Comparison of ENCODE assay signal across 8 cellular contexts in the genomic region with DNA sequence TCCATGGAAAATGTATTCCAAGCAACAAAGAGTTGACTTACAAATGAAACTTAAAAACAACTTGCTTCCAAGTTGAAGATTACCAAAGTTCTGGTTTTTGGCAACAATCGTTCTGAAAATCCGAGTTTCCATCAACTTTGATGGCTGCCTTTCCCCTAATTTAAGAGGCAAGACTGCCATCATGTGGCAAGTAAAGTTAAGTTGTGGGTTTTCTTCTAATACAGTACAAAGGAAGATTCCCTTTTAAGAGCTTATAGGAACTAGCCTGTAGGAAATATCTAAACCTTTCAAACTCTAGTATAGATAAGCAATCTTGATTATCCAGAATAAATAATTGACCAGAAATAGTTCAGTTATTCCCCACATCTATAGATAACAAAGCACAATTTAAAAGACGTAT. TPM values are rescaled to one million over a fixed set of nuclear protein-coding genes. Genes with fewer than 3 reads are reported as not detected.
DNase-seq lines count a peak whose midpoint lies in the region; ATAC-seq, FAIRE-seq and TF ChIP-seq lines count a peak whose summit lies in the region.
"Not testable (repeated sequence)": the region's sequence is repeated elsewhere in the genome, so short reads cannot be mapped to it uniquely, and the experiment has no call there.

No MANE protein-coding gene starts in this region.

- H3K36me3 ChIP-seq in OCI-LY1 (ENCODE audit: insufficient read depth, low read length); HepG2 (replicated peaks in 1 of 2; ENCODE audit: control insufficient read depth in 1 of 2, insufficient read depth in 2 of 2, low read length in 2 of 2): not testable (repeated sequence)

- not testable (repeated sequence) for H3K4me2 ChIP-seq in OCI-LY1 (ENCODE audit: low read length); HepG2 (ENCODE audit: low read depth, low read length)

- H2AFZ ChIP-seq in OCI-LY1 (ENCODE audit: low read length); HepG2 (ENCODE audit: low read length): not testable (repeated sequence)

- peak; percentile 43; the same call in 1 of the 2 replicates for TF ChIP-seq RAD21 in HepG2 (CRISPR knock-in tag; IDR thresholded peaks at IDR 0.05)

- not testable (repeated sequence) for H3K27me3 ChIP-seq in OCI-LY1 (ENCODE audit: insufficient read depth, low read length); HepG2 (ENCODE audit: control insufficient read depth in 1 of 2, insufficient read depth in 2 of 2, low read length in 2 of 2)

- H3K9me3 ChIP-seq in OCI-LY1 (ENCODE audit: low read length); HepG2 (ENCODE audit: low read length): not testable (repeated sequence)

- H3K79me2 ChIP-seq in OCI-LY1 (ENCODE audit: insufficient read depth, low read length); HepG2 (ENCODE audit: insufficient read depth, low read length): not testable (repeated sequence)

- H3K9me2 ChIP-seq in OCI-LY1 (ENCODE audit: low read depth, low read length) = not testable (repeated sequence)

- peak; percentile 95 for FAIRE-seq in D721Med (lab: Jason Lieb, UNC)
- peak; percentile 87 for FAIRE-seq in HepG2 (lab: Jason Lieb, UNC)

- not testable (repeated sequence) for H4K20me1 ChIP-seq in OCI-LY1 (ENCODE audit: insufficient read depth, low read length); HepG2 (ENCODE audit: insufficient read depth, low read length)

- 49% methylated on average over 3 of the region's 3 CpGs for WGBS in HepG2 (ENCODE audit: low lambda C conversion rate)

- not testable (repeated sequence) for H3K27ac Mint-ChIP-seq in activated T-cell treated with anti-CD3 and anti-CD28 coated beads, Interleukin-2, amount 50 U/mL, for 72 hours

- not testable (repeated sequence) for H3F3A ChIP-seq in OCI-LY1 (ENCODE audit: insufficient read depth, low read length)

- not testable (repeated sequence) for TF ChIP-seq EP300 in HepG2 (IDR thresholded peaks at IDR 0.05; ENCODE audit: low read depth in 2 of 2, low read length in 2 of 2); HepG2 (CRISPR knock-in tag; IDR thresholded peaks at IDR 0.05; ENCODE audit: borderline replicate concordance)

- in situ Hi-C loops in HepG2 (cut with HindIII; ENCODE audit: extremely low pct_ligation_motif_present, low pct_unique_long_range_greater_than_20kb) = not testable (repeated sequence)

- CTCF ChIA-PET in HepG2 (lab: Yijun Ruan, JAX; ENCODE audit: low intra/inter-chr PET ratio, low total read pairs) = not testable (repeated sequence)

- H3K4me3 Mint-ChIP-seq in activated T-cell treated with anti-CD3 and anti-CD28 coated beads, Interleukin-2, amount 50 U/mL, for 72 hours = not testable (repeated sequence)

- TF ChIP-seq CTCF in D721Med (IDR thresholded peaks at IDR 0.05; ENCODE audit: insufficient read depth, missing control alignments) = peak; percentile 42
- TF ChIP-seq CTCF in OCI-LY1 (IDR thresholded peaks at IDR 0.05; ENCODE audit: low read length) = peak; percentile 38; the same call in 1 of the 2 replicates
- TF ChIP-seq CTCF in HepG2 (CRISPR knock-in tag; IDR thresholded peaks at IDR 0.05) = peak; percentile 73

- H3K4me1 Mint-ChIP-seq in activated T-cell treated with anti-CD3 and anti-CD28 coated beads, Interleukin-2, amount 50 U/mL, for 72 hours (ENCODE audit: low read depth) = not testable (repeated sequence)

- TF ChIP-seq POLR2A in HepG2 (IDR thresholded peaks at IDR 0.05; ENCODE audit: insufficient read depth in 1 of 2, low read depth in 2 of 2, low read length in 2 of 2) = not testable (repeated sequence)

- intact Hi-C loops in HepG2 (cut with micrococcal nuclease; ENCODE audit: unreplicated experiment) = not testable (repeated sequence)

- peak; percentile 65 for ATAC-seq in GM19463 (IDR thresholded peaks at IDR 0.05; ENCODE audit: unreplicated experiment)
- ATAC-seq in HG03571 (IDR thresholded peaks at IDR 0.05; ENCODE audit: unreplicated experiment) = peak; percentile 69
- peak; percentile 36 to 48 for ATAC-seq in activated T-cell treated with anti-CD3 and anti-CD28 coated beads, Interleukin-2, amount 50 U/mL, for 72 hours (replicated peaks in 1 of 2)
- peak; percentile 48 for ATAC-seq in esophagus mucosa
- ATAC-seq in HepG2 = peak; percentile 66

- H3K27ac ChIP-seq in OCI-LY1 (ENCODE audit: low read depth, low read length, poor library complexity, severe bottlenecking); HepG2 (ENCODE audit: extremely low read length, insufficient read depth, low read length): not testable (repeated sequence)

- POLR2A ChIA-PET in HepG2 (lab: Yijun Ruan, JAX) = interaction anchor here (2.0 kb wide), 1 partner anchor 289 kb away, joined by 4 read pairs; the partner anchor contains the start of gene IDNK

- not testable (repeated sequence) for H3K27me3 Mint-ChIP-seq in activated T-cell treated with anti-CD3 and anti-CD28 coated beads, Interleukin-2, amount 50 U/mL, for 72 hours (ENCODE audit: low read depth)

- H3K4me1 ChIP-seq in OCI-LY1 (ENCODE audit: insufficient read depth, low read length, severe bottlenecking); HepG2 (ENCODE audit: insufficient read depth, low read length): not testable (repeated sequence)

- BruUV-seq in HepG2 (replicated peaks; lab: Mats Ljungman, UMichigan) = not testable (repeated sequence)

- not testable (repeated sequence) for H3K36me3 Mint-ChIP-seq in activated T-cell treated with anti-CD3 and anti-CD28 coated beads, Interleukin-2, amount 50 U/mL, for 72 hours (ENCODE audit: insufficient read depth in 2 of 2)

- H3K4me3 ChIP-seq in OCI-LY1 (ENCODE audit: low read depth, low read length, poor library complexity, severe bottlenecking); HepG2 (replicated peaks in 1 of 3; ENCODE audit: insufficient read depth in 1 of 3, low read depth in 2 of 3, low read length in 3 of 3): not testable (repeated sequence)

- not testable (repeated sequence) for H3K9me3 Mint-ChIP-seq in activated T-cell treated with anti-CD3 and anti-CD28 coated beads, Interleukin-2, amount 50 U/mL, for 72 hours

- not testable (repeated sequence) for H3K9ac ChIP-seq in OCI-LY1 (ENCODE audit: low read length); HepG2 (ENCODE audit: insufficient read depth, low read depth, low read length)

- DNase-seq in D721Med (ENCODE audit: insufficient read length, low spot score); activated T-cell treated with anti-CD3 and anti-CD28 coated beads, Interleukin-2, amount 50 U/mL, for 72 hours: not testable (repeated sequence)
- DNase-seq in HepG2 (ENCODE audit: low spot score) = peak; percentile 16
- DNase-seq in stimulated activated CD4-positive, alpha-beta T cell treated with anti-CD3 and anti-CD28 coated beads, Interleukin-2, amount 100 ng/mL, for 4 hours (ENCODE audit: low read depth) = peak; percentile 8

TF ChIP-seq in HepG2, 621 proteins besides CTCF, POLR2A, EP300 and RAD21:
- TF ChIP-seq STAG1 (CRISPR knock-in tag; IDR thresholded peaks at IDR 0.05) = peak; percentile 72
- TF ChIP-seq SMC3 (IDR thresholded peaks at IDR 0.05; ENCODE audit: low read length) = peak; percentile 46; the same call in 1 of the 2 replicates

RNA-seq across cellular contexts. Expression of gene KIF27, which starts 9.0 kb away (rescaled TPM):
- 1 to 10 TPM; 5.4 to 6.4 TPM for total RNA-seq in activated T-cell treated with anti-CD3 and anti-CD28 coated beads, Interleukin-2, amount 50 U/mL, for 72 hours
- total RNA-seq in esophagus mucosa (2.5 TPM), HepG2 (2016; rRNA removed; fragmentation: Illumina TruSeq; extraction: Trizol) (4.1 and 4.4 TPM in 2 replicates)
- 4.0 and 4.8 TPM in 2 replicates for total RNA-seq in HepG2 (2016; cell fraction: cytosol; rRNA removed; fragmentation: Illumina TruSeq; extraction: Trizol; ENCODE audit: low read depth)
- total RNA-seq in HepG2 (2016; cell fraction: insoluble cytoplasmic fraction; rRNA removed; fragmentation: Illumina TruSeq; extraction: Trizol) = 3.6 and 4.2 TPM in 2 replicates
- total RNA-seq in HepG2 (2016; cell fraction: membrane; rRNA removed; fragmentation: Illumina TruSeq; extraction: Trizol) = 2.8 and 3.7 TPM in 2 replicates
- 7.8 and 8.8 TPM in 2 replicates for total RNA-seq in HepG2 (2016; cell fraction: nucleus; rRNA removed; fragmentation: Illumina TruSeq; extraction: Trizol)
- polyA plus RNA-seq in HepG2 (2011; rRNA removed) = 0.82 and 0.95 TPM in 2 replicates
- 0.21 and 0.27 TPM in 2 replicates for polyA plus RNA-seq in HepG2 (2011; cell fraction: cytosol; rRNA removed)
- 1.5 and 1.6 TPM in 2 replicates for polyA plus RNA-seq in HepG2 (2011; cell fraction: nucleus; rRNA removed)
- 2.0 and 2.3 TPM in 2 replicates for polyA plus RNA-seq in HepG2 (2012)
- 0.24 and 0.35 TPM in 2 replicates for polyA plus RNA-seq in HepG2 (2016; cell fraction: cytosol; fragmentation: Illumina TruSeq; extraction: Trizol; ENCODE audit: low read depth)
- polyA plus RNA-seq in HepG2 (2016; cell fraction: insoluble cytoplasmic fraction; fragmentation: Illumina TruSeq; extraction: Trizol; ENCODE audit: low read depth) = 1.5 and 1.6 TPM in 2 replicates
- 0.36 and 0.80 TPM in 2 replicates for polyA plus RNA-seq in HepG2 (2016; cell fraction: membrane; fragmentation: Illumina TruSeq; extraction: Trizol; ENCODE audit: low read depth)
- polyA plus RNA-seq in HepG2 (2016; cell fraction: nucleus; fragmentation: Illumina TruSeq; extraction: Trizol; ENCODE audit: insufficient read depth, low read depth) = 5.2 and 6.8 TPM in 2 replicates
- polyA minus RNA-seq in HepG2 (2011; rRNA and poly(A)+ RNA removed; ENCODE audit: low replicate concordance) = 0.38 and 0.87 TPM in 2 replicates
- 1.6 and 2.3 TPM in 2 replicates for polyA minus RNA-seq in HepG2 (2011; cell fraction: cytosol; rRNA and poly(A)+ RNA removed)
- 10.7 and 12.3 TPM in 2 replicates for polyA minus RNA-seq in HepG2 (2011; cell fraction: nucleus; rRNA and poly(A)+ RNA removed)
